Comparison of ENCODE assay signal across 34 cellular contexts in genomic region chr13:89282241-89282640, GRCh38.
"Had no signal": no experiment of that assay in that cellular context is flagged by ENCODE, and none has a peak within 500 bp of the region (broad histone marks: within the 10 kb centered on the region; RNA-seq: fewer than 3 reads in every experiment).

No MANE protein-coding gene starts in this region.

- H3K27me3 ChIP-seq: MG63 had no signal

- H3K4me3 ChIP-seq: MG63 had no signal

- DNase-seq: Kasumi-1, MG63, MM.1S, MV-4-11, NCI-H1048, NCI-H1092, NCI-H1092 treated with DMSO at 0.1 percent for 48 hours, NCI-H1105, NCI-H1105 treated with DMSO at 0.1 percent for 48 hours, NCI-H1417, NCI-H1417 treated with DMSO at 0.1 percent for 48 hours, NCI-H1436, NCI-H1436 treated with DMSO at 0.1 percent for 48 hours, NCI-H146, NCI-H1694, NCI-H1694 treated with DMSO at 0.1 percent for 48 hours, NCI-H187, NCI-H187 treated with DMSO at 0.1 percent for 48 hours, NCI-H1930, NCI-H2029, NCI-H2029 treated with DMSO at 0.1 percent for 48 hours, NCI-H2081, NCI-H2081 treated with DMSO at 0.1 percent for 48 hours, NCI-H2107, NCI-H2171, NCI-H2171 treated with DMSO at 0.1 percent for 48 hours, NCI-H2227 treated with DMSO at 0.1 percent for 48 hours, NCI-H226, NCI-H345, NCI-H446, NCI-H446 treated with DMSO at 0.1 percent for 48 hours, NCI-H510A, NCI-H510A treated with DMSO at 0.1 percent for 48 hours, NCI-H524 had no signal

- H3K9me3 ChIP-seq: MG63 had no signal

- H3K36me3 ChIP-seq: MG63 had no signal
